Comparison of ENCODE assay signal across 13 cellular contexts in the genomic region with DNA sequence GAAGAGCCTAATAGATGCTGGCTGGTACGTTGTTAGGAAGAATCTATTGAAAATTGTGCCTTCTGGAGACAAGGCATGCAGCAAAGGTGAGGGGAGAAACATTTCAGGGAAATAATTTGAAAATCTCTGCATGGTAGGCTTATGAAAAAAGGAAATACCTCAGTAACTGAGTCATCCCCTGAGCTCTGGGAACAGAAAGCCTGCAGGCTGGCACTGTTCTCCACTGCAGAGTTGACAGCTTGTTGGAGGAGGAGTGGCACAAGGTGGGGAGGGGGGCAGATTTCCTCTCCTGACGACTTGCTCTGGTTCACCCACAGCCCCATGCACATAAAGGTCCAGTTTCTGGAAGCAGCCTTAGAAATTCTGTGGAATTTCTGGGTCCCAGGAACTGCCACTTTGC.
DNase-seq lines count a peak whose midpoint lies in the region; ATAC-seq and TF ChIP-seq lines count a peak whose summit lies in the region.
"Had no signal": no experiment of that assay in that cellular context is flagged by ENCODE, and none has a peak within 500 bp of the region (broad histone marks: within the 10 kb centered on the region; RNA-seq: fewer than 3 reads in every experiment).

No MANE protein-coding gene starts in this region.

- H3K27me3 ChIP-seq in osteoblast (ENCODE audit: insufficient read depth, low read length) (no peaks in the 10 kb centered on the region), colonic mucosa (no peaks in the 10 kb centered on the region)

- peak; percentile 38 for DNase-seq in Calu3
- peak; percentile 85 for DNase-seq in RPMI7951 (ENCODE audit: low read depth)
- peak; percentile 75 for DNase-seq in epithelial cell of esophagus (ENCODE audit: low read depth)
- DNase-seq in osteoblast (ENCODE audit: insufficient read length, low spot score, missing footprints), result peak; percentile 92
- DNase-seq in cerebellar cortex (ENCODE audit: low spot score), result no peak
- no peak for DNase-seq in colonic mucosa
- no peak for DNase-seq in DMS114 treated with DMSO at 0.1 percent for 48 hours (lab: John Stamatoyannopoulos, UW; ENCODE audit: unreplicated experiment)
- DNase-seq: cerebellar nuclear complex, DMS153, immature natural killer cell, NCI-H2227 treated with DMSO at 0.1 percent for 48 hours, retina had no signal

- H3K4me1 Mint-ChIP-seq in Calu3 (ENCODE audit: low read depth, unreplicated experiment), result peaks cover 59% of the 10 kb centered on the region
- H3K4me1 Mint-ChIP-seq: immature natural killer cell had no signal

- H3K4me3 Mint-ChIP-seq in Calu3 (ENCODE audit: low read depth, unreplicated experiment), result no peak overlapping the region
- H3K4me3 Mint-ChIP-seq: immature natural killer cell had no signal

- no peaks in the 10 kb centered on the region for H3K9me3 ChIP-seq in osteoblast (ENCODE audit: low read depth, low read length)
- no peaks in the 10 kb centered on the region for H3K9me3 ChIP-seq in colonic mucosa

- H3K36me3 ChIP-seq in osteoblast (ENCODE audit: insufficient read depth, low read length) (no peaks in the 10 kb centered on the region), colonic mucosa (no peaks in the 10 kb centered on the region)

- H3K79me2 ChIP-seq in osteoblast (ENCODE audit: insufficient read depth, low read length), result no peaks in the 10 kb centered on the region

- peaks cover 2% of the 10 kb centered on the region for H3K9me3 Mint-ChIP-seq in Calu3 (ENCODE audit: low read depth, unreplicated experiment)
- H3K9me3 Mint-ChIP-seq: immature natural killer cell had no signal

- H3K27me3 Mint-ChIP-seq in Calu3 (ENCODE audit: unreplicated experiment), result no peaks in the 10 kb centered on the region

- H3K27ac ChIP-seq in osteoblast (ENCODE audit: low read depth, low read length), result peak overlapping the region; percentile 88
- no peak overlapping the region for H3K27ac ChIP-seq in colonic mucosa

- H3K4me2 ChIP-seq in osteoblast (ENCODE audit: insufficient read depth, low read length), result peak overlapping the region; percentile 56

- H3K4me3 ChIP-seq in epithelial cell of esophagus (ENCODE audit: low read length), result no peak overlapping the region
- no peak overlapping the region for H3K4me3 ChIP-seq in osteoblast (ENCODE audit: insufficient read depth, low read length)
- no peak overlapping the region for H3K4me3 ChIP-seq in colonic mucosa

- ATAC-seq in GM18873 (IDR thresholded peaks at IDR 0.05; ENCODE audit: low FRiP score, unreplicated experiment), result no peak

- CTCF ChIA-PET in Calu3 (lab: Charles Lee), result interaction anchor here (0.6 to 2.1 kb wide), 3 partner anchors 14 to 375 kb away, joined by 3 to 12 read pairs (median 5); no protein-coding TSS in a partner anchor

- no peak overlapping the region for H2AFZ ChIP-seq in osteoblast (ENCODE audit: low read length)

- BruUV-seq in Calu3 (replicated peaks; lab: Mats Ljungman, UMichigan), result no TSS peak

- H4K20me1 ChIP-seq in osteoblast (ENCODE audit: insufficient read depth, low read length), result no peaks in the 10 kb centered on the region

- H3K9ac ChIP-seq in colonic mucosa (ENCODE audit: low read depth in 2 of 2, low read length in 2 of 2), result no peak overlapping the region

- intact Hi-C loops in Calu3 (cut with micrococcal nuclease; ENCODE audit: unreplicated experiment), result no loop called here
- intact Hi-C loops in colonic mucosa (cut with DNase I), result loop anchor here (10.0 kb wide), 1 partner anchor 245 kb away; no protein-coding TSS in a partner anchor

- peaks cover 77% of the 10 kb centered on the region for H3K4me1 ChIP-seq in osteoblast (ENCODE audit: insufficient read depth, low read length)
- no peaks in the 10 kb centered on the region for H3K4me1 ChIP-seq in colonic mucosa

- no peak overlapping the region for H3K27ac Mint-ChIP-seq in Calu3 (ENCODE audit: unreplicated experiment)
- H3K27ac Mint-ChIP-seq: immature natural killer cell had no signal

- TF ChIP-seq CTCF in Calu3 (IDR thresholded peaks at IDR 0.05; ENCODE audit: unreplicated experiment), result no peak
- no peak for TF ChIP-seq CTCF in epithelial cell of esophagus (IDR thresholded peaks at IDR 0.05; ENCODE audit: insufficient read depth, low read depth, low read length, missing control alignments)
- TF ChIP-seq CTCF in osteoblast (IDR thresholded peaks at IDR 0.05; ENCODE audit: extremely low read depth, low read depth, low read length), result no peak
- TF ChIP-seq CTCF in colonic mucosa (IDR thresholded peaks at IDR 0.05), result no peak

- no peaks in the 10 kb centered on the region for H3K36me3 Mint-ChIP-seq in Calu3 (ENCODE audit: insufficient read depth, unreplicated experiment)
- H3K36me3 Mint-ChIP-seq: immature natural killer cell had no signal

Comparison
In these comparisons a context has a peak if more than half of its experiments do, and no peak if none do; other contexts are left out.
1. DNase-seq: peak in Calu3 (single experiment), RPMI7951 (single experiment), epithelial cell of esophagus (single experiment) and osteoblast (single experiment); none in cerebellar cortex (single experiment), colonic mucosa (single experiment) and DMS114 treated with DMSO at 0.1 percent for 48 hours (single experiment).